ENCODE assay signal across 8 cellular contexts in the genomic region with DNA sequence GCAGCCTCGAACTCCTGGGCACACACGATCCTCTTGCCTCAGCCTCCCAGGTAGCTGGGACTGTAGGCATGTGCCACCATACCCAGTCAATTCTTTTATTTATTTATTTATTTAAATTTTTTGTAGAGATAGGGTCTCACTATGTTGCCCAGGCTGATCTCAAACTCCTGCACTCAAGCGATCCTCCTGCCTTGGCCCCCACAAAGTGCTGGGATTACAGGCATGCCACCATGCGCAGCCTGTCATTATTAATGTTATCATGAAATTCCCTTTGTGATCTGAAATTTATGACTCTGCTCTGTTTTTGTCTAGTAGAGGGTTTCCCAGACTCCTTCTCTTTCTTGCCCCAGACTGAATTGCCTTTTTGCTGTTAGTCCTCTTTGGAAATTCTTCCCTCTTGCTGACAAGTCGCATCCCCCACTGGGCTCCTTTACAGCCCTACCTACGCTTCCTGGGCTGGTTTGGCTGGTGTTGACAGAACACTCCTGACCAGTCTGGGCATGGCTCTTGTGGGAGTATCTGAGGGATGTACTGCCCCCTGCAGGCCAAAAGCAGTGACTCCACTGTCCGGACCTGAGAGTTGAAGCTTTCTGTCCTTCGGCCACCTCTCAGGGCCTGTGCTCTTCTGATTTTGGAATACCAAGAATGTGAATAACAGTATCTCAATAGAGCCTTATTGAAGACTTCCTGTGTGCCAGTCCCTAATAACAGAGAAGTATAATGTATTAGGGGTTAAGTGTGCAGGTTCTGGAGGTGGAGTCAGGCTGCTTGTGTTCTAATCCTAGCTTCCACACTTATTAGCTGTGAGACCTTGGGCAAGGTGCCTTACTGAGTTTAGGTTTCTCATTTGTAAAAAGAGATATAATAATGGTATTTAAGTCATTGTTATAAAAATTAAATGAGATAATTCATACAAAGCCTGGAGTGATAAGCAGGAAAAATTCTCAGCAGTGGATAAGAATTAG. TPM values are rescaled to one million over a fixed set of nuclear protein-coding genes. Genes with fewer than 3 reads are reported as not detected.
A peak's percentile ranks its signal among the peaks of the same experiment; 100 is the strongest.
DNase-seq lines count a peak whose midpoint lies in the region; ATAC-seq and TF ChIP-seq lines count a peak whose summit lies in the region.

No MANE protein-coding gene starts in this region.

- TF ChIP-seq CTCF in HEK293 (tag by site-specific recombination; IDR thresholded peaks at IDR 0.05) (peak; percentile 41; the same call in 1 of the 2 replicates), dorsolateral prefrontal cortex (IDR thresholded peaks at IDR 0.05 in 54 of 56, conservative IDR thresholded peaks at IDR 0.05 in 2 of 56; ENCODE audit: low read depth in 1 of 56, partially characterized antibody in 56 of 56) (peak; percentile 12 to 77 (median 62))

- intact Hi-C loops in activated CD4-positive, alpha-beta T cell treated with anti-CD3 and anti-CD28 coated beads, Interleukin-2, amount 10 ng/mL, durations not matched to agents 24 days and 14 days (cut with micrococcal nuclease), result loop anchor here (2.0 kb wide), 1 partner anchor 221 kb away; no protein-coding TSS in a partner anchor
- intact Hi-C loops in dorsolateral prefrontal cortex (cut with DNase I), result no loop called here

- no peaks in the 10 kb centered on the region for H3K27me3 ChIP-seq in dorsolateral prefrontal cortex
- no peaks in the 10 kb centered on the region for H3K27me3 ChIP-seq in mesendoderm (ENCODE audit: insufficient read depth, low read length, poor library complexity)

- H3K4me1 ChIP-seq in HEK293 (ENCODE audit: control insufficient read depth, insufficient read depth, low read length) (no peaks in the 10 kb centered on the region), mesendoderm (ENCODE audit: control insufficient read depth, low read depth, low read length) (no peaks in the 10 kb centered on the region)

- H3K36me3 ChIP-seq in HEK293 (ENCODE audit: control insufficient read depth in 2 of 2, insufficient read depth in 1 of 2, low read length in 2 of 2) (no peaks in the 10 kb centered on the region), mesendoderm (ENCODE audit: control insufficient read depth, insufficient read depth, low read length) (no peaks in the 10 kb centered on the region)

- H2BK5ac ChIP-seq in mesendoderm (ENCODE audit: low read length), result no peak overlapping the region

- H3K27ac Mint-ChIP-seq in activated CD4-positive, alpha-beta T cell treated with anti-CD3 and anti-CD28 coated beads, Interleukin-2, amount 10 ng/mL, durations not matched to agents 24 days and 14 days, result no peak overlapping the region

- no peak for ATAC-seq in GM19324 (IDR thresholded peaks at IDR 0.05; ENCODE audit: low FRiP score, unreplicated experiment)

- CTCF ChIA-PET in HEK293 (lab: Yijun Ruan, JAX), result interaction anchor here (0.5 to 3.3 kb wide), 42 partner anchors 8 to 892 kb away, joined by 3 to 21 read pairs (median 4); no protein-coding TSS in a partner anchor

- H2BK120ac ChIP-seq in mesendoderm (ENCODE audit: low read depth, low read length), result no peak overlapping the region

- H3K56ac ChIP-seq in mesendoderm (ENCODE audit: low read length), result no peak overlapping the region

- no peak overlapping the region for H3K4me2 ChIP-seq in mesendoderm (ENCODE audit: low read length)

- no peak overlapping the region for H3K4ac ChIP-seq in mesendoderm (ENCODE audit: low read depth, low read length)

- no peak overlapping the region for H2AK5ac ChIP-seq in mesendoderm (ENCODE audit: low read length)

- no peak overlapping the region for H3K9ac ChIP-seq in mesendoderm (ENCODE audit: low read length)

- no peaks in the 10 kb centered on the region for H3K27me3 Mint-ChIP-seq in activated CD4-positive, alpha-beta T cell treated with anti-CD3 and anti-CD28 coated beads, Interleukin-2, amount 10 ng/mL, durations not matched to agents 24 days and 14 days

- POLR2A ChIA-PET in HEK293 (lab: Yijun Ruan, JAX), result no interaction called here

- H3K27ac ChIP-seq in HEK293 (ENCODE audit: extremely low read depth, low read depth, low read length), result no peak overlapping the region
- no peak overlapping the region for H3K27ac ChIP-seq in dorsolateral prefrontal cortex
- H3K27ac ChIP-seq in mesendoderm (ENCODE audit: low read depth, low read length), result no peak overlapping the region

- peak; percentile 96 for DNase-seq in ELF-1 (ENCODE audit: low read depth, low spot score)
- peak; percentile 89 for DNase-seq in NCI-H2029 treated with DMSO at 0.1 percent for 48 hours (lab: John Stamatoyannopoulos, UW)
- DNase-seq in activated CD4-positive, alpha-beta T cell treated with anti-CD3 and anti-CD28 coated beads, Interleukin-2, amount 10 ng/mL, durations not matched to agents 24 days and 14 days, result peak; percentile 87
- peak in 5 of 10 donors; percentile 27 to 62 (median 55) for DNase-seq in dorsolateral prefrontal cortex
- peak; percentile 97 for DNase-seq in mesendoderm
- DNase-seq in stimulated activated CD8-positive, alpha-beta memory T cell treated with anti-CD3 and anti-CD28 coated beads, Interleukin-4, amount 100 ng/mL, for 1 hour (ENCODE audit: low read depth in 2 of 2, low spot score in 1 of 2), result peak; percentile 15 to 17

- peaks cover 14% of the 10 kb centered on the region for H3K4me1 Mint-ChIP-seq in activated CD4-positive, alpha-beta T cell treated with anti-CD3 and anti-CD28 coated beads, Interleukin-2, amount 10 ng/mL, durations not matched to agents 24 days and 14 days

- no peak overlapping the region for H2BK15ac ChIP-seq in mesendoderm (replicated peaks; ENCODE audit: low read depth)

- H3K4me3 Mint-ChIP-seq in activated CD4-positive, alpha-beta T cell treated with anti-CD3 and anti-CD28 coated beads, Interleukin-2, amount 10 ng/mL, durations not matched to agents 24 days and 14 days, result no peak overlapping the region

- no peak overlapping the region for H4K8ac ChIP-seq in mesendoderm (ENCODE audit: low read depth, low read length)

- peaks cover 2% of the 10 kb centered on the region for H3K36me3 Mint-ChIP-seq in activated CD4-positive, alpha-beta T cell treated with anti-CD3 and anti-CD28 coated beads, Interleukin-2, amount 10 ng/mL, durations not matched to agents 24 days and 14 days (ENCODE audit: low read depth)

- WGBS in mesendoderm (ENCODE audit: extremely low coverage, insufficient coverage, low lambda C conversion rate), result no CpG with 5 or more reads among the region's 8 CpGs

- H3K18ac ChIP-seq in mesendoderm (ENCODE audit: low read length), result no peak overlapping the region

- no peak overlapping the region for H4K5ac ChIP-seq in mesendoderm (ENCODE audit: low read length)

- H3K79me1 ChIP-seq in mesendoderm (ENCODE audit: low read length), result no peaks in the 10 kb centered on the region

- H3K4me3 ChIP-seq in HEK293 (ENCODE audit: low read depth, low read length), result no peak overlapping the region
- H3K4me3 ChIP-seq in dorsolateral prefrontal cortex, result no peak overlapping the region
- H3K4me3 ChIP-seq in mesendoderm (ENCODE audit: low read length), result no peak overlapping the region

- no peaks in the 10 kb centered on the region for H3K9me3 Mint-ChIP-seq in activated CD4-positive, alpha-beta T cell treated with anti-CD3 and anti-CD28 coated beads, Interleukin-2, amount 10 ng/mL, durations not matched to agents 24 days and 14 days

- H3K79me2 ChIP-seq in mesendoderm (ENCODE audit: control insufficient read depth, insufficient read depth, low read length), result no peaks in the 10 kb centered on the region

- H3K23ac ChIP-seq in mesendoderm (ENCODE audit: low read length), result no peak overlapping the region

- H3K9me3 ChIP-seq in HEK293 (ENCODE audit: control insufficient read depth, insufficient read depth, low read depth, low read length), result no peaks in the 10 kb centered on the region

TF ChIP-seq in HEK293, 187 proteins besides CTCF, POLR2A, EP300 and RAD21 (continues in another document):
- peak; percentile 41; the same call in 1 of the 2 replicates for TF ChIP-seq ZNF394 (tag by site-specific recombination; IDR thresholded peaks at IDR 0.05; ENCODE audit: borderline replicate concordance)
- no peak for TF ChIP-seq ZNF175 (tag by site-specific recombination; IDR thresholded peaks at IDR 0.05)
- peak; percentile 59 for TF ChIP-seq ZFHX2 (tag by site-specific recombination; conservative IDR thresholded peaks at IDR 0.05)
- TF ChIP-seq ZBTB17 (tag by site-specific recombination; IDR thresholded peaks at IDR 0.05), result 0 out of 2 replicates have a peak, but pooled peaks have one; percentile 16
- TF ChIP-seq, protein P1, sequence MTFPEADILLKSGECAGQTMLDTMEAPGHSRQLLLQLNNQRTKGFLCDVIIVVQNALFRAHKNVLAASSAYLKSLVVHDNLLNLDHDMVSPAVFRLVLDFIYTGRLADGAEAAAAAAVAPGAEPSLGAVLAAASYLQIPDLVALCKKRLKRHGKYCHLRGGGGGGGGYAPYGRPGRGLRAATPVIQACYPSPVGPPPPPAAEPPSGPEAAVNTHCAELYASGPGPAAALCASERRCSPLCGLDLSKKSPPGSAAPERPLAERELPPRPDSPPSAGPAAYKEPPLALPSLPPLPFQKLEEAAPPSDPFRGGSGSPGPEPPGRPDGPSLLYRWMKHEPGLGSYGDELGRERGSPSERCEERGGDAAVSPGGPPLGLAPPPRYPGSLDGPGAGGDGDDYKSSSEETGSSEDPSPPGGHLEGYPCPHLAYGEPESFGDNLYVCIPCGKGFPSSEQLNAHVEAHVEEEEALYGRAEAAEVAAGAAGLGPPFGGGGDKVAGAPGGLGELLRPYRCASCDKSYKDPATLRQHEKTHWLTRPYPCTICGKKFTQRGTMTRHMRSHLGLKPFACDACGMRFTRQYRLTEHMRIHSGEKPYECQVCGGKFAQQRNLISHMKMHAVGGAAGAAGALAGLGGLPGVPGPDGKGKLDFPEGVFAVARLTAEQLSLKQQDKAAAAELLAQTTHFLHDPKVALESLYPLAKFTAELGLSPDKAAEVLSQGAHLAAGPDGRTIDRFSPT (tag by site-specific recombination; IDR thresholded peaks at IDR 0.05), result no peak

RNA-seq across cellular contexts. Expression of a gene that starts 28.2 kb away (rescaled TPM):
- total RNA-seq in activated CD4-positive, alpha-beta T cell treated with anti-CD3 and anti-CD28 coated beads, Interleukin-2, amount 10 ng/mL, durations not matched to agents 24 days and 14 days, result 10.0 and 11.6 TPM in 2 replicates
- 10 to 100 TPM in 29 of 120 experiments, 1 to 10 TPM in 91; 5.2 to 16.1 (median 8.6) TPM for total RNA-seq in dorsolateral prefrontal cortex
- polyA plus RNA-seq in mesendoderm (2013, experiment 1 of 2), result 2.1 TPM
- polyA plus RNA-seq in mesendoderm (2013, experiment 2 of 2), result 1.9 TPM

RNA-seq across cellular contexts. Expression of a gene that starts 28.6 kb away (rescaled TPM):
- 99.3 and 127 TPM in 2 replicates for total RNA-seq in activated CD4-positive, alpha-beta T cell treated with anti-CD3 and anti-CD28 coated beads, Interleukin-2, amount 10 ng/mL, durations not matched to agents 24 days and 14 days
- total RNA-seq in dorsolateral prefrontal cortex, result 100 to 1,000 TPM; 155 to 435 (median 269) TPM
- polyA plus RNA-seq in mesendoderm (2013, experiment 1 of 2), result 98.0 TPM
- polyA plus RNA-seq in mesendoderm (2013, experiment 2 of 2), result 94.3 TPM
